ENCODE assay signal across 14 cellular contexts in the genomic region with DNA sequence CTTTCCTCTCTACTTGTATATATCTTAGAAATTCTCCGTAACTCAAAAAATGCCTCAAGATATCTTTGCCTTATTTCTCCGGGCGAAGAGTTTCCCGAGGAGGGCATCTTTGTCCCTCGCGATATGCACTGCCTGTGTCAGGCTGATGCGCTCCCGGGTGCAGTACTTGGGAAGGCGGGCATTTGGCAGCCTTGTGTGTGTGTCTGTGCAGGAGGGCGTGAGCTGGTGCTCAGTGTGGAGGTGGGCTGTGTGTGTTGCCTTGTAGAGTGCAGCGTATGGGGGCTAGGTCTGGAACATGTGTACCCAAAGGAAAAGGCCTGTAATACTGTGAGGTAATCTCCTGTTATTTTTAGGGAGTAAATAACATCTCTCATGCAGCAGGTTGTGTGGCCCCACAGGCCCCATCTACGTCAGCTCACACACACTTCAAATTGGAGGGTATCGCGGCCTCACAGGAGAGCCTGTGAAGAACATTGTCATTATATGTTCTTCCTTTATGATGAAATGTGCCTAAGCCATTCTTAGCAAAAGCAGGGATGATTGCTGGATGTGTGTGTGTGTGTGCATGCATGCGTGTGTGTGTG.
DNase-seq lines count a peak whose midpoint lies in the region; ATAC-seq and TF ChIP-seq lines count a peak whose summit lies in the region.
"Had no signal": no experiment of that assay in that cellular context is flagged by ENCODE, and none has a peak within 500 bp of the region (broad histone marks: within the 10 kb centered on the region; RNA-seq: fewer than 3 reads in every experiment).

No MANE protein-coding gene starts in this region.

- H3K14ac ChIP-seq in trophoblast cell (ENCODE audit: low read length) = peak overlapping the region; percentile 7

- H3K27me3 Mint-ChIP-seq in CD4-positive, alpha-beta T cell = no peaks in the 10 kb centered on the region

- no peaks in the 10 kb centered on the region for H3K9me3 Mint-ChIP-seq in CD4-positive, alpha-beta T cell
- H3K9me3 Mint-ChIP-seq: activated T-helper 2 cell treated with anti-CD3 and anti-CD28 coated beads, Interferon-gamma antibody, Interleukin-2, Interleukin-4, amounts not matched to agents 10 μg/mL and 5 μg/mL and 100 μg/mL, durations not matched to agents 14 hours and 24 hours and 36 hours had no signal

- H3K79me1 ChIP-seq in trophoblast cell (ENCODE audit: low read length) = peaks cover 2% of the 10 kb centered on the region

- H4K91ac ChIP-seq in trophoblast cell (ENCODE audit: low read depth, low read length) = peak overlapping the region; percentile 58

- H3K36me3 Mint-ChIP-seq in CD4-positive, alpha-beta T cell (ENCODE audit: low read depth) = peaks cover 88% of the 10 kb centered on the region

- H3K27ac ChIP-seq in CD4-positive, alpha-beta T cell (ENCODE audit: low read depth, low read length) = no peak overlapping the region
- H3K27ac ChIP-seq in trophoblast cell (ENCODE audit: low read depth, low read length) (no peak overlapping the region), left lung (no peak overlapping the region)
- H3K27ac ChIP-seq: HL-60 had no signal

- no peak overlapping the region for H3K18ac ChIP-seq in trophoblast cell (ENCODE audit: low read length)

- no peak overlapping the region for H3K9ac ChIP-seq in trophoblast cell (ENCODE audit: low read length)

- H3K36me3 ChIP-seq in trophoblast cell (ENCODE audit: control insufficient read depth in 1 of 2, insufficient read depth in 2 of 2, low read length in 2 of 2) = no peaks in the 10 kb centered on the region
- peaks cover 6 to 83% of the 10 kb centered on the region in 2 donors for H3K36me3 ChIP-seq in left lung

- no peaks in the 10 kb centered on the region for H3K27me3 ChIP-seq in CD4-positive, alpha-beta T cell (ENCODE audit: control insufficient read depth, insufficient read depth, low read length)
- H3K27me3 ChIP-seq in trophoblast cell (ENCODE audit: insufficient read depth, low read length) (no peaks in the 10 kb centered on the region), left lung (no peaks in the 10 kb centered on the region)

- H3K4me1 ChIP-seq in trophoblast cell (ENCODE audit: control insufficient read depth in 1 of 2, insufficient read depth in 2 of 2, low read length in 2 of 2) (peaks cover 4 to 7% of the 10 kb centered on the region in 2 experiments), left lung (no peaks in the 10 kb centered on the region)

- no peak overlapping the region for H3K4me2 ChIP-seq in trophoblast cell (ENCODE audit: low read length)

- H2AFZ ChIP-seq in trophoblast cell (ENCODE audit: insufficient read depth, low read length, poor library complexity) = no peak overlapping the region

- no peak overlapping the region for H4K8ac ChIP-seq in trophoblast cell (ENCODE audit: low read depth, low read length)

- no peaks in the 10 kb centered on the region for H3K79me2 ChIP-seq in trophoblast cell (ENCODE audit: control insufficient read depth, insufficient read depth, low read length, poor library complexity)

- no peak overlapping the region for H2AK5ac ChIP-seq in trophoblast cell (ENCODE audit: low read length)

- H3K27ac Mint-ChIP-seq in CD4-positive, alpha-beta T cell = peak overlapping the region; percentile 39
- H3K27ac Mint-ChIP-seq: activated T-helper 2 cell treated with anti-CD3 and anti-CD28 coated beads, Interferon-gamma antibody, Interleukin-2, Interleukin-4, amounts not matched to agents 10 μg/mL and 5 μg/mL and 100 μg/mL, durations not matched to agents 14 hours and 24 hours and 36 hours had no signal

- CTCF ChIA-PET in CD4-positive, alpha-beta T cell (lab: Charles Lee) = interaction anchor here (1.2 kb wide), 1 partner anchor 32 kb away, joined by 5 read pairs; no protein-coding TSS in a partner anchor

- ATAC-seq in CD4-positive, alpha-beta T cell (ENCODE audit: poor library complexity) = no peak
- ATAC-seq in SK-N-SH treated with all-trans-retinoic acid at 6 μM for 48 hours (peak; percentile 30), left ventricle myocardium superior (peak; percentile 26), left lung (no peak)

- H3K23ac ChIP-seq in trophoblast cell (ENCODE audit: low read length) = no peak overlapping the region

- no peak overlapping the region for H2BK5ac ChIP-seq in trophoblast cell (ENCODE audit: low read depth, low read length, poor library complexity)

- H3K9me3 ChIP-seq in CD4-positive, alpha-beta T cell (ENCODE audit: control insufficient read depth, low read length) = no peaks in the 10 kb centered on the region
- H3K9me3 ChIP-seq in trophoblast cell (ENCODE audit: insufficient read depth, low read depth, low read length) (peaks cover 2% of the 10 kb centered on the region), left lung (no peaks in the 10 kb centered on the region)

- H4K12ac ChIP-seq in trophoblast cell (ENCODE audit: low read depth, low read length) = no peak overlapping the region

- H3K4me3 ChIP-seq in trophoblast cell (ENCODE audit: low read depth, low read length) = peak overlapping the region; percentile 31
- no peak overlapping the region for H3K4me3 ChIP-seq in left lung

- H3K4me3 Mint-ChIP-seq in CD4-positive, alpha-beta T cell = no peak overlapping the region

- TF ChIP-seq CTCF in CD4-positive, alpha-beta T cell (IDR thresholded peaks at IDR 0.05) = no peak
- no peak for TF ChIP-seq CTCF in left lung (IDR thresholded peaks at IDR 0.05)

- peak overlapping the region; percentile 3 for H2BK120ac ChIP-seq in trophoblast cell (ENCODE audit: insufficient read depth, low read length, poor library complexity)

- no peak overlapping the region for H3K4ac ChIP-seq in trophoblast cell (ENCODE audit: low read depth, low read length)

- DNase-seq in CD4-positive, alpha-beta T cell = no peak
- DNase-seq in left ventricle myocardium superior (no peak), trophoblast cell (no peak), DMS53 (lab: John Stamatoyannopoulos, UW) (no peak), nucleus accumbens (lab: John Stamatoyannopoulos, UW) (no peak), left lung (no peak)
- DNase-seq: MV-4-11; NCI-H2081 treated with DMSO at 0.1 percent for 48 hours; NCI-H69; SIG-M5; stimulated activated CD4-positive, alpha-beta T cell treated with anti-CD3 and anti-CD28 coated beads, Interleukin-1b, Interleukin-23, amount 100 ng/mL, for 48 hours had no signal

- intact Hi-C loops in CD4-positive, alpha-beta T cell (cut with DNase I, micrococcal nuclease) = no loop called here
- intact Hi-C loops in left ventricle myocardium superior (cut with micrococcal nuclease) (no loop called here), left lung (cut with DNase I) (no loop called here)

- POLR2A ChIA-PET in CD4-positive, alpha-beta T cell (lab: Charles Lee) = no interaction called here

- peaks cover 43% of the 10 kb centered on the region for H3K4me1 Mint-ChIP-seq in CD4-positive, alpha-beta T cell (ENCODE audit: low read depth)

- H2BK12ac ChIP-seq in trophoblast cell (ENCODE audit: low read length) = peak overlapping the region; percentile 46

- WGBS in trophoblast cell (ENCODE audit: extremely low coverage, insufficient coverage, insufficient read length) = no CpG with 5 or more reads among the region's 15 CpGs

TF ChIP-seq in SK-N-SH treated with all-trans-retinoic acid at 6 μM for 48 hours, 23 proteins besides CTCF, POLR2A, EP300 and RAD21:
- no peak for TF ChIP-seq RARB (CRISPR knock-in tag; IDR thresholded peaks at IDR 0.05)
- TF ChIP-seq, protein P1, sequence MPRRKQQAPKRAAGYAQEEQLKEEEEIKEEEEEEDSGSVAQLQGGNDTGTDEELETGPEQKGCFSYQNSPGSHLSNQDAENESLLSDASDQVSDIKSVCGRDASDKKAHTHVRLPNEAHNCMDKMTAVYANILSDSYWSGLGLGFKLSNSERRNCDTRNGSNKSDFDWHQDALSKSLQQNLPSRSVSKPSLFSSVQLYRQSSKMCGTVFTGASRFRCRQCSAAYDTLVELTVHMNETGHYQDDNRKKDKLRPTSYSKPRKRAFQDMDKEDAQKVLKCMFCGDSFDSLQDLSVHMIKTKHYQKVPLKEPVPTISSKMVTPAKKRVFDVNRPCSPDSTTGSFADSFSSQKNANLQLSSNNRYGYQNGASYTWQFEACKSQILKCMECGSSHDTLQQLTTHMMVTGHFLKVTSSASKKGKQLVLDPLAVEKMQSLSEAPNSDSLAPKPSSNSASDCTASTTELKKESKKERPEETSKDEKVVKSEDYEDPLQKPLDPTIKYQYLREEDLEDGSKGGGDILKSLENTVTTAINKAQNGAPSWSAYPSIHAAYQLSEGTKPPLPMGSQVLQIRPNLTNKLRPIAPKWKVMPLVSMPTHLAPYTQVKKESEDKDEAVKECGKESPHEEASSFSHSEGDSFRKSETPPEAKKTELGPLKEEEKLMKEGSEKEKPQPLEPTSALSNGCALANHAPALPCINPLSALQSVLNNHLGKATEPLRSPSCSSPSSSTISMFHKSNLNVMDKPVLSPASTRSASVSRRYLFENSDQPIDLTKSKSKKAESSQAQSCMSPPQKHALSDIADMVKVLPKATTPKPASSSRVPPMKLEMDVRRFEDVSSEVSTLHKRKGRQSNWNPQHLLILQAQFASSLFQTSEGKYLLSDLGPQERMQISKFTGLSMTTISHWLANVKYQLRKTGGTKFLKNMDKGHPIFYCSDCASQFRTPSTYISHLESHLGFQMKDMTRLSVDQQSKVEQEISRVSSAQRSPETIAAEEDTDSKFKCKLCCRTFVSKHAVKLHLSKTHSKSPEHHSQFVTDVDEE (CRISPR knock-in tag; IDR thresholded peaks at IDR 0.05) = no peak
- no peak for TF ChIP-seq GLIS3 (CRISPR knock-in tag; IDR thresholded peaks at IDR 0.05)
- no peak for TF ChIP-seq ARNTL (CRISPR knock-in tag; IDR thresholded peaks at IDR 0.05; ENCODE audit: borderline replicate concordance, low read depth)
- no peak for TF ChIP-seq BACH2 (CRISPR knock-in tag; IDR thresholded peaks at IDR 0.05; ENCODE audit: borderline replicate concordance)
- TF ChIP-seq TCF4 (CRISPR knock-in tag; IDR thresholded peaks at IDR 0.05; ENCODE audit: borderline replicate concordance) = no peak
- no peak for TF ChIP-seq ZFP30 (CRISPR knock-in tag; IDR thresholded peaks at IDR 0.05)
- no peak for TF ChIP-seq ESRRG (CRISPR knock-in tag; IDR thresholded peaks at IDR 0.05)
- no peak for TF ChIP-seq PPARA (CRISPR knock-in tag; IDR thresholded peaks at IDR 0.05; ENCODE audit: borderline replicate concordance)
- TF ChIP-seq ZC3H10 (CRISPR knock-in tag; IDR thresholded peaks at IDR 0.05) = no peak
- TF ChIP-seq ZNF70 (CRISPR knock-in tag; IDR thresholded peaks at IDR 0.05) = no peak
- TF ChIP-seq ZNF8 (CRISPR knock-in tag; IDR thresholded peaks at IDR 0.05) = no peak

Comparison
In these comparisons a context has a peak if more than half of its experiments do, and no peak if none do; other contexts are left out.
1. ATAC-seq: peak in SK-N-SH treated with all-trans-retinoic acid at 6 μM for 48 hours (single experiment) and left ventricle myocardium superior (single experiment); none in CD4-positive, alpha-beta T cell (single experiment) and left lung (single experiment).